ENCODE assay signal across 18 cellular contexts in genomic region chr10:132898391-132899053, GRCh38.
"Had no signal": no experiment of that assay in that cellular context is flagged by ENCODE, and none has a peak within 500 bp of the region (broad histone marks: within the 10 kb centered on the region; RNA-seq: fewer than 3 reads in every experiment).

No MANE protein-coding gene starts in this region.

- H3K36me3 ChIP-seq: colonic mucosa, gastrocnemius medialis, lower lobe of right lung, thyroid gland, uterus had no signal

- ATAC-seq: gastrocnemius medialis had no signal

- H3K4me1 Mint-ChIP-seq: naive B cell had no signal

- H3K36me3 Mint-ChIP-seq: naive B cell had no signal

- H3K27ac Mint-ChIP-seq: naive B cell had no signal

- H3K4me3 ChIP-seq: colonic mucosa, gastrocnemius medialis, hepatocyte, lower lobe of right lung, SK-N-MC, thyroid gland, uterus had no signal

- H3K27me3 ChIP-seq: colonic mucosa, hepatocyte, thyroid gland, uterus had no signal

- H3K4me1 ChIP-seq: colonic mucosa, gastrocnemius medialis, lower lobe of right lung, thyroid gland, uterus had no signal

- H3K4me3 Mint-ChIP-seq: naive B cell had no signal

- H3K27ac ChIP-seq: colonic mucosa, epithelial cell of prostate, gastrocnemius medialis, hepatocyte, lower lobe of right lung, SK-N-MC, thyroid gland, uterus had no signal

- H3K9me3 ChIP-seq: colonic mucosa, gastrocnemius medialis, lower lobe of right lung, thyroid gland, uterus had no signal

- DNase-seq: activated CD4-positive, alpha-beta T cell treated with anti-CD3 and anti-CD28 coated beads for 48 hours; activated gamma-delta T cell treated with Interleukin-2 at 50 U/mL for 16 hours; activated T-cell treated with anti-CD3 and anti-CD28 coated beads, Interleukin-2, amount 50 U/mL, for 1 hour; colonic mucosa; effector CD8-positive, alpha-beta T cell; midbrain; naive B cell; occipital lobe; stimulated activated CD4-positive, alpha-beta T cell treated with anti-CD3 and anti-CD28 coated beads, Interleukin-15, amount 100 ng/mL, for 24 hours; stimulated activated CD4-positive, alpha-beta T cell treated with anti-CD3 and anti-CD28 coated beads, Interleukin-4, amount 100 ng/mL, for 24 hours; T-helper 1 cell had no signal
